In genomic region chr1:23930861-23931471, GRCh38 we compare ENCODE assay signal across 9 cellular contexts. TPM values are rescaled to one million over a fixed set of nuclear protein-coding genes. Genes with fewer than 3 reads are reported as not detected.
DNase-seq lines count a peak whose midpoint lies in the region; ATAC-seq, FAIRE-seq and TF ChIP-seq lines count a peak whose summit lies in the region.
"Had no signal": no experiment of that assay in that cellular context is flagged by ENCODE, and none has a peak within 500 bp of the region (broad histone marks: within the 10 kb centered on the region; RNA-seq: fewer than 3 reads in every experiment).

No MANE protein-coding gene starts in this region.

- H3K9me1 ChIP-seq in K562 (ENCODE audit: control insufficient read depth, insufficient read depth, low read length): no peaks in the 10 kb centered on the region

- TF ChIP-seq CTCF in K562 (IDR thresholded peaks at IDR 0.05 in 2 of 3, conservative IDR thresholded peaks at IDR 0.05 in 1 of 3; ENCODE audit: insufficient read depth in 2 of 3, low read depth in 1 of 3, low read length in 3 of 3): no peak
- no peak for TF ChIP-seq CTCF in lower lobe of right lung (IDR thresholded peaks at IDR 0.05)
- no peak for TF ChIP-seq CTCF in uterus (IDR thresholded peaks at IDR 0.05)

- WGBS in K562 (ENCODE audit: insufficient coverage, low coverage, missing lambda C conversion rate): 37% methylated on average over 11 of the region's 11 CpGs

- POLR2A ChIA-PET in K562 (lab: Yijun Ruan, JAX): interaction anchor here (0.9 to 1.0 kb wide), 2 partner anchors 9 to 29 kb away, joined by 3 to 4 read pairs; partner anchors contain the start of gene PNRC2

- H3K4me3 ChIP-seq in K562 (no peak overlapping the region), lower lobe of right lung (no peak overlapping the region), uterus (no peak overlapping the region)
- H3K4me3 ChIP-seq: pancreas had no signal

- CTCF ChIA-PET in K562 (lab: Yijun Ruan, JAX; ENCODE audit: low intra/inter-chr PET ratio): no interaction called here

- H3K4me1 ChIP-seq in K562 (replicated peaks in 1 of 2; ENCODE audit: control insufficient read depth in 2 of 2, insufficient read depth in 2 of 2, low read length in 2 of 2) (peaks cover 0 to 3% of the 10 kb centered on the region in 2 experiments; a peak in 1 of 5 replicates), lower lobe of right lung (no peaks in the 10 kb centered on the region), uterus (no peaks in the 10 kb centered on the region)
- H3K4me1 ChIP-seq: pancreas had no signal

- ATAC-seq in K562 (no peak), lower lobe of right lung (peak; percentile 64 to 80)
- ATAC-seq: pancreas; stimulated activated naive CD8-positive, alpha-beta T cell treated with anti-CD3 and anti-CD28 coated beads, Interleukin-15, amount 100 ng/mL, for 72 hours had no signal

- H3K27ac ChIP-seq in K562 (ENCODE audit: extremely low read depth, low read depth, low read length) (no peak overlapping the region), lower lobe of right lung (peak overlapping the region; percentile 54), uterus (peak overlapping the region; percentile 45 to 81)
- H3K27ac ChIP-seq: pancreas had no signal

- H4K20me1 ChIP-seq in K562 (replicated peaks; ENCODE audit: control insufficient read depth, insufficient read depth, low read length): no peaks in the 10 kb centered on the region

- no peaks in the 10 kb centered on the region for H3K79me2 ChIP-seq in K562 (ENCODE audit: control insufficient read depth, insufficient read depth, low read length)

- BruUV-seq in K562 (replicated peaks; lab: Mats Ljungman, UMichigan): no TSS peak

- no peak for TF ChIP-seq RAD21 in K562 (CRISPR knock-in tag; conservative IDR thresholded peaks at IDR 0.05 in 1 of 2, IDR thresholded peaks at IDR 0.05 in 1 of 2)

- intact Hi-C loops in K562 (cut with micrococcal nuclease): no loop called here
- intact Hi-C loops in lower lobe of right lung (cut with DNase I): no loop called here
- intact Hi-C loops in uterus (cut with DNase I; ENCODE audit: low total_unique reads): no loop called here

- TF ChIP-seq POLR2A in K562 (conservative IDR thresholded peaks at IDR 0.05) (no peak), uterus (IDR thresholded peaks at IDR 0.05) (no peak)

- DNase-seq in HCEC 1CT (peak; percentile 40), K562 (ENCODE audit: extremely low read depth in 1 of 4, low spot score in 3 of 4) (peak in 1 of 4 experiments; percentile 4), lower lobe of right lung (peak; percentile 67), uterus (no peak), NCI-H446 (lab: John Stamatoyannopoulos, UW) (no peak), DMS53 (lab: John Stamatoyannopoulos, UW) (no peak)
- DNase-seq in T-helper 2 cell treated with Interferon-gamma antibody and Interleukin-4, amounts not matched to agents 5 μg/mL and 100 μg/mL, for 36 hours (ENCODE audit: low spot score): no peak
- DNase-seq: pancreas; stimulated activated naive CD8-positive, alpha-beta T cell treated with anti-CD3 and anti-CD28 coated beads, Interleukin-15, amount 100 ng/mL, for 72 hours had no signal

- no peaks in the 10 kb centered on the region for H3K9me3 Mint-ChIP-seq in T-helper 2 cell treated with Interferon-gamma antibody and Interleukin-4, amounts not matched to agents 5 μg/mL and 100 μg/mL, for 36 hours
- H3K9me3 Mint-ChIP-seq: stimulated activated naive CD8-positive, alpha-beta T cell treated with anti-CD3 and anti-CD28 coated beads, Interleukin-15, amount 100 ng/mL, for 72 hours had no signal

- no peak for FAIRE-seq in K562 (lab: Jason Lieb, UNC)
- FAIRE-seq: pancreas had no signal

- in situ Hi-C loops in K562 (cut with MboI): no loop called here

- H3K36me3 Mint-ChIP-seq in T-helper 2 cell treated with Interferon-gamma antibody and Interleukin-4, amounts not matched to agents 5 μg/mL and 100 μg/mL, for 36 hours (ENCODE audit: low read depth): no peaks in the 10 kb centered on the region

- peaks cover 8% of the 10 kb centered on the region for H3K27me3 Mint-ChIP-seq in T-helper 2 cell treated with Interferon-gamma antibody and Interleukin-4, amounts not matched to agents 5 μg/mL and 100 μg/mL, for 36 hours (ENCODE audit: low read depth)
- H3K27me3 Mint-ChIP-seq: stimulated activated naive CD8-positive, alpha-beta T cell treated with anti-CD3 and anti-CD28 coated beads, Interleukin-15, amount 100 ng/mL, for 72 hours had no signal

- H3K36me3 ChIP-seq in K562 (ENCODE audit: control insufficient read depth, insufficient read depth, low read length): no peaks in the 10 kb centered on the region
- H3K36me3 ChIP-seq in lower lobe of right lung: no peaks in the 10 kb centered on the region
- H3K36me3 ChIP-seq in uterus: no peaks in the 10 kb centered on the region
- H3K36me3 ChIP-seq: pancreas had no signal

- H3K27me3 ChIP-seq in K562 (ENCODE audit: control insufficient read depth in 2 of 2, insufficient read depth in 2 of 2, low read length in 2 of 2): no peaks in the 10 kb centered on the region
- H3K27me3 ChIP-seq in lower lobe of right lung (ENCODE audit: low read depth): no peaks in the 10 kb centered on the region
- no peaks in the 10 kb centered on the region for H3K27me3 ChIP-seq in uterus
- H3K27me3 ChIP-seq: pancreas had no signal

- H3K4me3 Mint-ChIP-seq in T-helper 2 cell treated with Interferon-gamma antibody and Interleukin-4, amounts not matched to agents 5 μg/mL and 100 μg/mL, for 36 hours: no peak overlapping the region
- H3K4me3 Mint-ChIP-seq: stimulated activated naive CD8-positive, alpha-beta T cell treated with anti-CD3 and anti-CD28 coated beads, Interleukin-15, amount 100 ng/mL, for 72 hours had no signal

- no peaks in the 10 kb centered on the region for H3K4me1 Mint-ChIP-seq in T-helper 2 cell treated with Interferon-gamma antibody and Interleukin-4, amounts not matched to agents 5 μg/mL and 100 μg/mL, for 36 hours (ENCODE audit: low read depth)
- H3K4me1 Mint-ChIP-seq: stimulated activated naive CD8-positive, alpha-beta T cell treated with anti-CD3 and anti-CD28 coated beads, Interleukin-15, amount 100 ng/mL, for 72 hours had no signal

- H3K4me2 ChIP-seq in K562 (ENCODE audit: insufficient read depth, low read length): no peak overlapping the region

- H3K9me3 ChIP-seq in K562 (replicated peaks; ENCODE audit: control insufficient read depth, insufficient read depth, low read depth, low read length) (no peaks in the 10 kb centered on the region), lower lobe of right lung (no peaks in the 10 kb centered on the region), uterus (no peaks in the 10 kb centered on the region)
- H3K9me3 ChIP-seq: pancreas had no signal

- peak overlapping the region; percentile 40; the same call in 1 of the 2 replicates for H2AFZ ChIP-seq in K562 (ENCODE audit: low read depth, low read length)

- no peak overlapping the region for H3K27ac Mint-ChIP-seq in T-helper 2 cell treated with Interferon-gamma antibody and Interleukin-4, amounts not matched to agents 5 μg/mL and 100 μg/mL, for 36 hours

- no peak for TF ChIP-seq EP300 in K562 (IDR thresholded peaks at IDR 0.05; ENCODE audit: low read length)

- no peak overlapping the region for H3K9ac ChIP-seq in K562 (ENCODE audit: insufficient read depth in 1 of 2, low read depth in 2 of 2, low read length in 2 of 2)

RNA-seq across cellular contexts. Expression of gene CNR2, which starts 17.8 kb away (rescaled TPM):
- total RNA-seq in K562 (2011; cell fraction: chromatin; rRNA removed; ENCODE audit: low replicate concordance): not detected in 2 replicates
- total RNA-seq in K562 (2011; cell fraction: nucleolus; rRNA removed): not detected in 2 replicates
- 0.07 TPM in 1 of 2 replicates, not detected in the other for total RNA-seq in K562 (2011; cell fraction: nucleoplasm; rRNA removed)
- total RNA-seq in K562 (2014; rRNA removed) (not detected in 2 replicates), K562 (2014; rRNA removed; fragmentation: Illumina TruSeq; extraction: Trizol) (not detected in 2 replicates), K562 (2015; rRNA removed; fragmentation: Illumina TruSeq; extraction: Trizol) (not detected in 2 replicates), K562 (2021) (not detected in 2 replicates), lower lobe of right lung (not detected), uterus (under 1 TPM in 1 of 4 donors, not detected in 3; 0.14 TPM)
- polyA plus RNA-seq in K562 (2011; rRNA removed) (not detected in 2 replicates), K562 (2014; fragmentation: Illumina TruSeq; extraction: Trizol) (not detected in 2 replicates), K562 (2014; fragmentation: Nextera tagmentation; extraction: Ambion mirVana) (not detected), K562 (2014; rRNA removed) (0.04 TPM in 1 of 2 replicates, not detected in the other)
- not detected in 2 replicates for polyA plus RNA-seq in K562 (2011; cell fraction: cytosol; rRNA removed)
- not detected in 2 replicates for polyA plus RNA-seq in K562 (2011; cell fraction: nucleus; rRNA removed)
- polyA plus RNA-seq in K562 (2012): 0.01 TPM in 1 of 2 replicates, not detected in the other
- not detected in 2 replicates for polyA minus RNA-seq in K562 (2011; rRNA and poly(A)+ RNA removed)
- polyA minus RNA-seq in K562 (2011; cell fraction: cytosol; rRNA and poly(A)+ RNA removed): not detected in 2 replicates
- polyA minus RNA-seq in K562 (2011; cell fraction: nucleus; rRNA and poly(A)+ RNA removed): not detected in 2 replicates
- total RNA-seq: pancreas had no signal
- polyA plus RNA-seq: pancreas had no signal

RNA-seq across cellular contexts. Expression of gene PNRC2, which starts 28.7 kb away (rescaled TPM):
- 17.2 and 67.9 TPM in 2 replicates for total RNA-seq in K562 (2011; cell fraction: chromatin; rRNA removed; ENCODE audit: low replicate concordance)
- 15.8 and 18.9 TPM in 2 replicates for total RNA-seq in K562 (2011; cell fraction: nucleolus; rRNA removed)
- total RNA-seq in K562 (2011; cell fraction: nucleoplasm; rRNA removed): 46.6 and 90.9 TPM in 2 replicates
- total RNA-seq in K562 (2014; rRNA removed) (120 and 127 TPM in 2 replicates), K562 (2014; rRNA removed; fragmentation: Illumina TruSeq; extraction: Trizol) (203 and 235 TPM in 2 replicates), K562 (2015; rRNA removed; fragmentation: Illumina TruSeq; extraction: Trizol) (222 and 230 TPM in 2 replicates), K562 (2021) (197 TPM in 2 replicates), lower lobe of right lung (111 TPM), uterus (100 to 1,000 TPM in 3 of 4 donors, 10 to 100 TPM in 1; 44.8 to 187 (median 122) TPM)
- polyA plus RNA-seq in K562 (2011; rRNA removed) (208 and 228 TPM in 2 replicates), K562 (2014; fragmentation: Illumina TruSeq; extraction: Trizol) (260 and 303 TPM in 2 replicates), K562 (2014; fragmentation: Nextera tagmentation; extraction: Ambion mirVana) (100 to 1,000 TPM; 178 to 212 TPM), K562 (2014; rRNA removed) (196 and 203 TPM in 2 replicates)
- 72.6 and 105 TPM in 2 replicates for polyA plus RNA-seq in K562 (2011; cell fraction: cytosol; rRNA removed)
- 98.0 and 210 TPM in 2 replicates for polyA plus RNA-seq in K562 (2011; cell fraction: nucleus; rRNA removed)
- polyA plus RNA-seq in K562 (2012): 157 and 165 TPM in 2 replicates
- 164 and 170 TPM in 2 replicates for polyA minus RNA-seq in K562 (2011; rRNA and poly(A)+ RNA removed)
- polyA minus RNA-seq in K562 (2011; cell fraction: cytosol; rRNA and poly(A)+ RNA removed): 77.2 and 102 TPM in 2 replicates
- polyA minus RNA-seq in K562 (2011; cell fraction: nucleus; rRNA and poly(A)+ RNA removed): 27.7 and 67.3 TPM in 2 replicates

RNA-seq across cellular contexts. Expression of gene SRSF10, which starts 49.2 kb away (rescaled TPM):
- 169 and 504 TPM in 2 replicates for total RNA-seq in K562 (2011; cell fraction: chromatin; rRNA removed; ENCODE audit: low replicate concordance)
- total RNA-seq in K562 (2011; cell fraction: nucleolus; rRNA removed): 115 and 121 TPM in 2 replicates
- 210 and 328 TPM in 2 replicates for total RNA-seq in K562 (2011; cell fraction: nucleoplasm; rRNA removed)
- 147 and 154 TPM in 2 replicates for total RNA-seq in K562 (2014; rRNA removed)
- total RNA-seq in K562 (2014; rRNA removed; fragmentation: Illumina TruSeq; extraction: Trizol): 246 and 266 TPM in 2 replicates
- total RNA-seq in K562 (2015; rRNA removed; fragmentation: Illumina TruSeq; extraction: Trizol): 250 and 264 TPM in 2 replicates
- total RNA-seq in K562 (2021): 154 and 165 TPM in 2 replicates
- polyA plus RNA-seq in K562 (2011; rRNA removed): 163 and 205 TPM in 2 replicates
- 84.6 and 130 TPM in 2 replicates for polyA plus RNA-seq in K562 (2011; cell fraction: cytosol; rRNA removed)
- 253 and 293 TPM in 2 replicates for polyA plus RNA-seq in K562 (2011; cell fraction: nucleus; rRNA removed)
- polyA plus RNA-seq in K562 (2012): 138 and 150 TPM in 2 replicates
- polyA plus RNA-seq in K562 (2014; fragmentation: Illumina TruSeq; extraction: Trizol): 200 and 256 TPM in 2 replicates
- 100 to 1,000 TPM; 191 to 226 TPM for polyA plus RNA-seq in K562 (2014; fragmentation: Nextera tagmentation; extraction: Ambion mirVana)
- 173 and 184 TPM in 2 replicates for polyA plus RNA-seq in K562 (2014; rRNA removed)
- polyA minus RNA-seq in K562 (2011; rRNA and poly(A)+ RNA removed): 251 and 281 TPM in 2 replicates
- polyA minus RNA-seq in K562 (2011; cell fraction: cytosol; rRNA and poly(A)+ RNA removed): 75.5 and 78.6 TPM in 2 replicates
- 265 and 458 TPM in 2 replicates for polyA minus RNA-seq in K562 (2011; cell fraction: nucleus; rRNA and poly(A)+ RNA removed)
- 93.7 TPM for total RNA-seq in lower lobe of right lung
- total RNA-seq in uterus: 100 to 1,000 TPM; 105 to 198 (median 162) TPM

Comparison
In these comparisons a context has a peak if more than half of its experiments do, and no peak if none do; other contexts are left out.
1. DNase-seq: peak in HCEC 1CT (single experiment) and lower lobe of right lung (single experiment); none in uterus (0 of 2), NCI-H446 (0 of 2), DMS53 (single experiment) and T-helper 2 cell treated with Interferon-gamma antibody and Interleukin-4, amounts not matched to agents 5 μg/mL and 100 μg/mL, for 36 hours (single experiment).